9 cellular contexts compared by ENCODE assay signal in genomic region chr5:134526483-134527155, GRCh38. TPM values are rescaled to one million over a fixed set of nuclear protein-coding genes. Genes with fewer than 3 reads are reported as not detected.
DNase-seq lines count a peak whose midpoint lies in the region; ATAC-seq, FAIRE-seq and TF ChIP-seq lines count a peak whose summit lies in the region.
"Had no signal": no experiment of that assay in that cellular context is flagged by ENCODE, and none has a peak within 500 bp of the region (broad histone marks: within the 10 kb centered on the region; RNA-seq: fewer than 3 reads in every experiment).

No MANE protein-coding gene starts in this region.

- peaks cover 16% of the 10 kb centered on the region for H3K27me3 Mint-ChIP-seq in CD4-positive, CD25-positive, alpha-beta regulatory T cell
- no peaks in the 10 kb centered on the region for H3K27me3 Mint-ChIP-seq in activated naive CD4-positive, alpha-beta T cell treated with anti-CD3 and anti-CD28 coated beads, Interleukin-2, amount 50 U/mL, for 24 hours

- H3K4me1 ChIP-seq in CD4-positive, CD25-positive, alpha-beta regulatory T cell (ENCODE audit: control insufficient read depth, insufficient read depth, low read length, poor library complexity, severe bottlenecking) = peaks cover 50% of the 10 kb centered on the region
- peaks cover 5% of the 10 kb centered on the region for H3K4me1 ChIP-seq in RWPE2 (ENCODE audit: insufficient read depth, poor library complexity, severe bottlenecking)
- peaks cover 34 to 60% (median 51%) of the 10 kb centered on the region in 3 donors for H3K4me1 ChIP-seq in pancreas
- peaks cover 48% of the 10 kb centered on the region for H3K4me1 ChIP-seq in upper lobe of right lung

- H3K36me3 Mint-ChIP-seq in CD4-positive, CD25-positive, alpha-beta regulatory T cell = peaks cover 3% of the 10 kb centered on the region
- no peaks in the 10 kb centered on the region for H3K36me3 Mint-ChIP-seq in activated naive CD4-positive, alpha-beta T cell treated with anti-CD3 and anti-CD28 coated beads, Interleukin-2, amount 50 U/mL, for 24 hours

- peak overlapping the region; percentile 99 for H3K27ac ChIP-seq in CD4-positive, CD25-positive, alpha-beta regulatory T cell (ENCODE audit: insufficient read depth, low read length, poor library complexity, severe bottlenecking)
- peak overlapping the region; percentile 93 for H3K27ac ChIP-seq in RWPE2 (ENCODE audit: poor library complexity, severe bottlenecking)
- peak overlapping the region; percentile 97 to 99 (median 98) for H3K27ac ChIP-seq in pancreas
- peak overlapping the region; percentile 99 for H3K27ac ChIP-seq in upper lobe of right lung

- no peak for FAIRE-seq in pancreas (lab: Jason Lieb, UNC)
- FAIRE-seq: colon had no signal

- H3K27ac Mint-ChIP-seq in CD4-positive, CD25-positive, alpha-beta regulatory T cell = peak overlapping the region; percentile 79 to 100 (median 95)
- H3K27ac Mint-ChIP-seq in activated naive CD4-positive, alpha-beta T cell treated with anti-CD3 and anti-CD28 coated beads, Interleukin-2, amount 50 U/mL, for 24 hours = peak overlapping the region; percentile 68

- peaks cover 17 to 54% (median 44%) of the 10 kb centered on the region in 4 donors for H3K4me1 Mint-ChIP-seq in CD4-positive, CD25-positive, alpha-beta regulatory T cell
- H3K4me1 Mint-ChIP-seq in activated naive CD4-positive, alpha-beta T cell treated with anti-CD3 and anti-CD28 coated beads, Interleukin-2, amount 50 U/mL, for 24 hours = peaks cover 43% of the 10 kb centered on the region

- peak overlapping the region; percentile 94 to 100 (median 98) for H3K4me3 Mint-ChIP-seq in CD4-positive, CD25-positive, alpha-beta regulatory T cell
- H3K4me3 Mint-ChIP-seq in activated naive CD4-positive, alpha-beta T cell treated with anti-CD3 and anti-CD28 coated beads, Interleukin-2, amount 50 U/mL, for 24 hours = peak overlapping the region; percentile 99

- no peaks in the 10 kb centered on the region for H3K9me3 ChIP-seq in CD4-positive, CD25-positive, alpha-beta regulatory T cell (ENCODE audit: control insufficient read depth in 2 of 2, low read length in 2 of 2)
- H3K9me3 ChIP-seq in RWPE2 (ENCODE audit: severe bottlenecking) = no peaks in the 10 kb centered on the region
- H3K9me3 ChIP-seq in pancreas = no peaks in the 10 kb centered on the region
- H3K9me3 ChIP-seq in upper lobe of right lung = no peaks in the 10 kb centered on the region

- peaks cover 0 to 2% (median 0%) of the 10 kb centered on the region in 7 donors for H3K9me3 Mint-ChIP-seq in CD4-positive, CD25-positive, alpha-beta regulatory T cell
- H3K9me3 Mint-ChIP-seq in activated naive CD4-positive, alpha-beta T cell treated with anti-CD3 and anti-CD28 coated beads, Interleukin-2, amount 50 U/mL, for 24 hours = no peaks in the 10 kb centered on the region

- peak overlapping the region; percentile 37 for H3K4me3 ChIP-seq in CD4-positive, CD25-positive, alpha-beta regulatory T cell (ENCODE audit: low read depth, low read length)
- H3K4me3 ChIP-seq in RWPE2 (ENCODE audit: severe bottlenecking) (peak overlapping the region; percentile 96), pancreas (peak overlapping the region; percentile 73 to 93 (median 82)), upper lobe of right lung (peak overlapping the region; percentile 81)

- WGBS in pancreas, 2 donors = 1% methylated on average over 26 to 61 of the region's 61 CpGs

- TF ChIP-seq CTCF in RWPE2 (IDR thresholded peaks at IDR 0.05; ENCODE audit: poor library complexity, severe bottlenecking) = no peak
- TF ChIP-seq CTCF in pancreas (IDR thresholded peaks at IDR 0.05) = peak in 2 of 4 donors; percentile 39 to 50
- peak; percentile 36 for TF ChIP-seq CTCF in upper lobe of right lung (IDR thresholded peaks at IDR 0.05)

- ATAC-seq in CD4-positive, CD25-positive, alpha-beta regulatory T cell (ENCODE audit: low read depth in 2 of 2) = peak; percentile 6 to 11
- peak; percentile 35 for ATAC-seq in GM19395 (IDR thresholded peaks at IDR 0.05; ENCODE audit: unreplicated experiment)
- ATAC-seq in RWPE2 (ENCODE audit: low read depth) = peak; percentile 13; the same call in 2 of the 3 replicates
- peak; percentile 39 to 57 (median 48) for ATAC-seq in pancreas
- ATAC-seq in upper lobe of right lung = peak; percentile 51

- intact Hi-C loops in cardiac septum (cut with DNase I) = loop anchor here (1.0 kb wide), 4 partner anchors 28 to 114 kb away; no protein-coding TSS in a partner anchor
- intact Hi-C loops in pancreas (cut with DNase I) = loop anchor here in 2 of 3 donors (5.0 kb wide), 1 partner anchor 114 kb away; the partner anchor contains the start of gene CDKN2AIPNL (in 2 of the 2)
- intact Hi-C loops in upper lobe of right lung (cut with DNase I) = no loop called here

- peak; percentile 39 to 76 (median 59) for DNase-seq in CD4-positive, CD25-positive, alpha-beta regulatory T cell
- DNase-seq in HK-2 (ENCODE audit: unreplicated experiment) (peak; percentile 75), RWPE2 (ENCODE audit: low spot score) (no peak), cardiac septum (ENCODE audit: low spot score) (peak; percentile 91), pancreas (peak; percentile 75 to 92 (median 84)), upper lobe of right lung (peak; percentile 93)

- H3K27me3 ChIP-seq in CD4-positive, CD25-positive, alpha-beta regulatory T cell (ENCODE audit: control insufficient read depth, insufficient read depth, low read length) = no peaks in the 10 kb centered on the region
- H3K27me3 ChIP-seq in RWPE2 (ENCODE audit: insufficient read depth, poor library complexity, severe bottlenecking) (no peaks in the 10 kb centered on the region), pancreas (no peaks in the 10 kb centered on the region), upper lobe of right lung (no peaks in the 10 kb centered on the region)

- peaks cover 7% of the 10 kb centered on the region for H3K36me3 ChIP-seq in CD4-positive, CD25-positive, alpha-beta regulatory T cell (ENCODE audit: control insufficient read depth, insufficient read depth, low read length)
- H3K36me3 ChIP-seq in RWPE2 (ENCODE audit: low read depth) (peaks cover 6% of the 10 kb centered on the region; the same call in 1 of the 2 replicates), pancreas (no peaks in the 10 kb centered on the region), upper lobe of right lung (no peaks in the 10 kb centered on the region)

RNA-seq across cellular contexts. Expression of gene JADE2, which starts 1.1 kb away (rescaled TPM):
- total RNA-seq in CD4-positive, CD25-positive, alpha-beta regulatory T cell = 162 TPM
- 10 to 100 TPM; 19.2 to 31.7 (median 22.7) TPM for polyA plus RNA-seq in CD4-positive, CD25-positive, alpha-beta regulatory T cell
- total RNA-seq in cardiac septum = 25.7 TPM
- 10 to 100 TPM; 25.7 to 42.7 (median 27.4) TPM for total RNA-seq in pancreas
- 10 to 100 TPM in 1 of 2 donors, 1 to 10 TPM in 1; 9.6 to 12.6 TPM for polyA plus RNA-seq in pancreas
- total RNA-seq in upper lobe of right lung = 86.7 TPM

Comparison
In these comparisons a context has a peak if more than half of its experiments do, and no peak if none do; other contexts are left out.
1. H3K4me3 ChIP-seq: peak in every context shown above with its lines; median percentile 96 in RWPE2; 82 in pancreas; 81 in upper lobe of right lung; 37 in CD4-positive, CD25-positive, alpha-beta regulatory T cell.